In genomic region chr5:173178369-173178910, GRCh38 we compare ENCODE assay signal across 24 cellular contexts. TPM values are rescaled to one million over a fixed set of nuclear protein-coding genes. Genes with fewer than 3 reads are reported as not detected.
A peak's percentile ranks its signal among the peaks of the same experiment; 100 is the strongest.
DNase-seq lines count a peak whose midpoint lies in the region; ATAC-seq, FAIRE-seq and TF ChIP-seq lines count a peak whose summit lies in the region.
"Had no signal": no experiment of that assay in that cellular context is flagged by ENCODE, and none has a peak within 500 bp of the region (broad histone marks: within the 10 kb centered on the region; RNA-seq: fewer than 3 reads in every experiment).

No MANE protein-coding gene starts in this region.

- WGBS in HepG2 (ENCODE audit: low lambda C conversion rate), result 54% methylated on average over 12 of the region's 12 CpGs
- WGBS in right lobe of liver (ENCODE audit: insufficient coverage, low coverage, low lambda C conversion rate, missing lambda C conversion rate), result 82% methylated on average over 9 of the region's 12 CpGs
- 36 to 62% (median 46%) methylated on average over 12 of the region's 12 CpGs for WGBS in small intestine, 3 donors
- 85 to 88% (median 87%) methylated on average over 12 of the region's 12 CpGs for WGBS in adrenal gland, 4 donors

- H3K79me2 ChIP-seq in HepG2 (ENCODE audit: insufficient read depth, low read length), result no peaks in the 10 kb centered on the region

- no peak overlapping the region for H3K4me2 ChIP-seq in HepG2 (ENCODE audit: low read depth, low read length)

- POLR2A ChIA-PET in HepG2 (lab: Yijun Ruan, JAX), result no interaction called here

- TF ChIP-seq POLR2A in HepG2 (IDR thresholded peaks at IDR 0.05; ENCODE audit: insufficient read depth in 1 of 2, low read depth in 2 of 2, low read length in 2 of 2) (no peak), right lobe of liver (IDR thresholded peaks at IDR 0.05) (no peak), adrenal gland (IDR thresholded peaks at IDR 0.05) (no peak)

- in situ Hi-C loops in HepG2 (cut with HindIII; ENCODE audit: extremely low pct_ligation_motif_present, low pct_unique_long_range_greater_than_20kb), result no loop called here

- H3K27me3 ChIP-seq in HepG2 (ENCODE audit: control insufficient read depth in 1 of 2, insufficient read depth in 2 of 2, low read length in 2 of 2) (peaks cover 2 to 38% of the 10 kb centered on the region in 2 experiments), right lobe of liver (no peaks in the 10 kb centered on the region), small intestine (ENCODE audit: control insufficient read depth in 2 of 2, insufficient read depth in 2 of 2, low read length in 2 of 2) (no peaks in the 10 kb centered on the region), upper lobe of right lung (peaks cover 5% of the 10 kb centered on the region), adrenal gland (no peaks in the 10 kb centered on the region)
- H3K27me3 ChIP-seq: left lung had no signal

- H2AFZ ChIP-seq in HepG2 (ENCODE audit: low read length), result no peak overlapping the region

- H3K4me1 ChIP-seq in HepG2 (ENCODE audit: insufficient read depth, low read length) (0 out of 2 replicates have a peak, but pooled peaks cover 7% of the 10 kb centered on the region), right lobe of liver (no peaks in the 10 kb centered on the region), small intestine (ENCODE audit: control insufficient read depth in 2 of 2, insufficient read depth in 1 of 2, low read depth in 1 of 2, low read length in 1 of 2) (no peaks in the 10 kb centered on the region), upper lobe of right lung (no peaks in the 10 kb centered on the region), adrenal gland (replicated peaks in 1 of 2) (no peaks in the 10 kb centered on the region)
- H3K4me1 ChIP-seq: esophagus muscularis mucosa, left lung had no signal

- H3K27ac ChIP-seq in HepG2 (ENCODE audit: extremely low read length, insufficient read depth, low read length) (no peak overlapping the region), right lobe of liver (no peak overlapping the region), small intestine (ENCODE audit: low read depth in 1 of 2, low read length in 1 of 2) (no peak overlapping the region), upper lobe of right lung (no peak overlapping the region), adrenal gland (no peak overlapping the region)
- H3K27ac ChIP-seq: esophagus muscularis mucosa, left lung had no signal

- H3K9ac ChIP-seq in HepG2 (ENCODE audit: insufficient read depth, low read depth, low read length), result no peak overlapping the region

- no TSS peak for BruUV-seq in HepG2 (replicated peaks; lab: Mats Ljungman, UMichigan)

- CTCF ChIA-PET in HepG2 (lab: Yijun Ruan, JAX; ENCODE audit: low intra/inter-chr PET ratio, low total read pairs), result no interaction called here

- H3K9me3 ChIP-seq in HepG2 (ENCODE audit: low read length) (no peaks in the 10 kb centered on the region), right lobe of liver (no peaks in the 10 kb centered on the region), small intestine (ENCODE audit: control insufficient read depth, low read depth) (no peaks in the 10 kb centered on the region), upper lobe of right lung (no peaks in the 10 kb centered on the region), adrenal gland (replicated peaks in 1 of 3) (no peaks in the 10 kb centered on the region)

- ATAC-seq in HepG2, result no peak
- no peak for ATAC-seq in right lobe of liver
- no peak for ATAC-seq in upper lobe of right lung
- ATAC-seq: activated CD8-positive, alpha-beta T cell treated with anti-CD3 and anti-CD28 coated beads, Interleukin-2, amount 10 ng/mL, durations not matched to agents 7 days and 5 days; effector memory CD8-positive, alpha-beta T cell; left lung; stimulated activated naive CD8-positive, alpha-beta T cell treated with anti-CD3 and anti-CD28 coated beads, Interleukin-15, Interleukin-2, amounts not matched to agents 100 U/mL and 50 U/mL, for 24 hours had no signal

- TF ChIP-seq EP300 in HepG2 (IDR thresholded peaks at IDR 0.05; ENCODE audit: low read depth in 2 of 2, low read length in 2 of 2), result no peak
- TF ChIP-seq EP300 in HepG2 (CRISPR knock-in tag; IDR thresholded peaks at IDR 0.05; ENCODE audit: borderline replicate concordance), result no peak

- H4K20me1 ChIP-seq in HepG2 (ENCODE audit: insufficient read depth, low read length), result no peaks in the 10 kb centered on the region

- no peak for FAIRE-seq in HepG2 (lab: Jason Lieb, UNC)
- no peak for FAIRE-seq in small intestine (lab: Jason Lieb, UNC)
- FAIRE-seq: HTR-8/SVneo had no signal

- H3K4me3 ChIP-seq in HepG2 (replicated peaks in 1 of 3; ENCODE audit: insufficient read depth in 1 of 3, low read depth in 2 of 3, low read length in 3 of 3) (no peak overlapping the region; a peak in 1 of 6 replicates), right lobe of liver (no peak overlapping the region), small intestine (ENCODE audit: low read depth in 1 of 2, low read length in 2 of 2) (no peak overlapping the region), upper lobe of right lung (no peak overlapping the region), adrenal gland (no peak overlapping the region)
- H3K4me3 ChIP-seq: esophagus muscularis mucosa, left lung had no signal

- intact Hi-C loops in HepG2 (cut with micrococcal nuclease; ENCODE audit: unreplicated experiment) (no loop called here), right lobe of liver (cut with DNase I) (no loop called here), upper lobe of right lung (cut with DNase I) (no loop called here), adrenal gland (cut with DNase I) (no loop called here)

- H3K36me3 ChIP-seq in HepG2 (replicated peaks in 1 of 2; ENCODE audit: control insufficient read depth in 1 of 2, insufficient read depth in 2 of 2, low read length in 2 of 2), result no peaks in the 10 kb centered on the region
- no peaks in the 10 kb centered on the region for H3K36me3 ChIP-seq in right lobe of liver
- H3K36me3 ChIP-seq in small intestine (ENCODE audit: control insufficient read depth in 2 of 2, insufficient read depth in 2 of 2, low read length in 2 of 2), result no peaks in the 10 kb centered on the region
- no peaks in the 10 kb centered on the region for H3K36me3 ChIP-seq in upper lobe of right lung
- no peaks in the 10 kb centered on the region for H3K36me3 ChIP-seq in adrenal gland (replicated peaks in 1 of 2)
- H3K36me3 ChIP-seq: esophagus muscularis mucosa, left lung had no signal

- no peak for TF ChIP-seq CTCF in HepG2 (CRISPR knock-in tag; IDR thresholded peaks at IDR 0.05)
- TF ChIP-seq CTCF in right lobe of liver (IDR thresholded peaks at IDR 0.05), result no peak
- TF ChIP-seq CTCF in upper lobe of right lung (IDR thresholded peaks at IDR 0.05), result no peak
- no peak for TF ChIP-seq CTCF in adrenal gland (IDR thresholded peaks at IDR 0.05)

- DNase-seq in HepG2 (ENCODE audit: low spot score), result no peak
- no peak for DNase-seq in right lobe of liver
- DNase-seq in NCI-H146 (lab: John Stamatoyannopoulos, UW), result peak; percentile 71
- DNase-seq in RPMI8226, result peak; percentile 24
- DNase-seq in small intestine, result peak; percentile 6
- no peak for DNase-seq in upper lobe of right lung
- no peak for DNase-seq in adrenal gland
- DNase-seq: activated CD8-positive, alpha-beta T cell treated with anti-CD3 and anti-CD28 coated beads, Interleukin-2, amount 10 ng/mL, durations not matched to agents 7 days and 5 days; activated naive CD4-positive, alpha-beta T cell; activated T-cell treated with anti-CD3 and anti-CD28 coated beads for 4 hours; amniotic stem cell; effector memory CD8-positive, alpha-beta T cell; foreskin melanocyte; H7; left lung; mesendoderm; MV-4-11; NCI-H187; NCI-H446; stimulated activated naive CD8-positive, alpha-beta T cell treated with anti-CD3 and anti-CD28 coated beads, Interleukin-15, Interleukin-2, amounts not matched to agents 100 U/mL and 50 U/mL, for 24 hours had no signal

- no peak for TF ChIP-seq RAD21 in HepG2 (CRISPR knock-in tag; IDR thresholded peaks at IDR 0.05)

RNA-seq across cellular contexts. Expression of gene BNIP1, which starts 34.1 kb away (rescaled TPM):
- total RNA-seq in HepG2 (2016; rRNA removed; fragmentation: Illumina TruSeq; extraction: Trizol) (16.9 and 20.6 TPM in 2 replicates), right lobe of liver (1 to 10 TPM; 4.4 to 8.6 (median 4.8) TPM), upper lobe of right lung (9.1 TPM), adrenal gland (10 to 100 TPM in 6 of 8 donors, 1 to 10 TPM in 2; 5.9 to 28.8 (median 14.0) TPM)
- 14.5 and 15.0 TPM in 2 replicates for total RNA-seq in HepG2 (2016; cell fraction: cytosol; rRNA removed; fragmentation: Illumina TruSeq; extraction: Trizol; ENCODE audit: low read depth)
- 16.1 and 18.2 TPM in 2 replicates for total RNA-seq in HepG2 (2016; cell fraction: insoluble cytoplasmic fraction; rRNA removed; fragmentation: Illumina TruSeq; extraction: Trizol)
- total RNA-seq in HepG2 (2016; cell fraction: membrane; rRNA removed; fragmentation: Illumina TruSeq; extraction: Trizol), result 13.7 and 13.8 TPM in 2 replicates
- 7.5 and 9.4 TPM in 2 replicates for total RNA-seq in HepG2 (2016; cell fraction: nucleus; rRNA removed; fragmentation: Illumina TruSeq; extraction: Trizol)
- polyA plus RNA-seq in HepG2 (2011; rRNA removed) (10.0 and 13.2 TPM in 2 replicates), small intestine (10 to 100 TPM; 14.5 to 16.8 (median 15.4) TPM), adrenal gland (10 to 100 TPM; 13.1 to 26.9 (median 16.0) TPM)
- polyA plus RNA-seq in HepG2 (2011; cell fraction: cytosol; rRNA removed), result 10.5 and 11.6 TPM in 2 replicates
- 6.0 and 6.5 TPM in 2 replicates for polyA plus RNA-seq in HepG2 (2011; cell fraction: nucleus; rRNA removed)
- 7.3 and 9.3 TPM in 2 replicates for polyA plus RNA-seq in HepG2 (2012)
- polyA plus RNA-seq in HepG2 (2016; cell fraction: cytosol; fragmentation: Illumina TruSeq; extraction: Trizol; ENCODE audit: low read depth), result 6.4 and 6.5 TPM in 2 replicates
- 14.9 and 16.5 TPM in 2 replicates for polyA plus RNA-seq in HepG2 (2016; cell fraction: insoluble cytoplasmic fraction; fragmentation: Illumina TruSeq; extraction: Trizol; ENCODE audit: low read depth)
- 5.7 and 6.4 TPM in 2 replicates for polyA plus RNA-seq in HepG2 (2016; cell fraction: membrane; fragmentation: Illumina TruSeq; extraction: Trizol; ENCODE audit: low read depth)
- 11.7 and 13.0 TPM in 2 replicates for polyA plus RNA-seq in HepG2 (2016; cell fraction: nucleus; fragmentation: Illumina TruSeq; extraction: Trizol; ENCODE audit: insufficient read depth, low read depth)
- 10.3 and 12.7 TPM in 2 replicates for polyA minus RNA-seq in HepG2 (2011; rRNA and poly(A)+ RNA removed; ENCODE audit: low replicate concordance)
- polyA minus RNA-seq in HepG2 (2011; cell fraction: cytosol; rRNA and poly(A)+ RNA removed), result 3.4 and 4.9 TPM in 2 replicates
- 4.8 and 5.7 TPM in 2 replicates for polyA minus RNA-seq in HepG2 (2011; cell fraction: nucleus; rRNA and poly(A)+ RNA removed)

RNA-seq across cellular contexts. Expression of gene NKX2-5, which starts 56.6 kb away (rescaled TPM):
- total RNA-seq in HepG2 (2016; rRNA removed; fragmentation: Illumina TruSeq; extraction: Trizol) (0.49 and 0.93 TPM in 2 replicates), right lobe of liver (not detected), upper lobe of right lung (not detected), adrenal gland (not detected)
- total RNA-seq in HepG2 (2016; cell fraction: cytosol; rRNA removed; fragmentation: Illumina TruSeq; extraction: Trizol; ENCODE audit: low read depth), result 0.44 and 1.3 TPM in 2 replicates
- 0.21 and 0.84 TPM in 2 replicates for total RNA-seq in HepG2 (2016; cell fraction: insoluble cytoplasmic fraction; rRNA removed; fragmentation: Illumina TruSeq; extraction: Trizol)
- total RNA-seq in HepG2 (2016; cell fraction: membrane; rRNA removed; fragmentation: Illumina TruSeq; extraction: Trizol), result 1.3 and 1.5 TPM in 2 replicates
- total RNA-seq in HepG2 (2016; cell fraction: nucleus; rRNA removed; fragmentation: Illumina TruSeq; extraction: Trizol), result 0.56 and 0.59 TPM in 2 replicates
- polyA plus RNA-seq in HepG2 (2011; rRNA removed) (0.53 and 0.59 TPM in 2 replicates), small intestine (1 to 10 TPM in 1 of 3 donors, under 1 TPM in 1, not detected in 1; 0.03 to 3.5 TPM), adrenal gland (under 1 TPM in 2 of 3 donors, not detected in 1; 0.07 to 0.48 TPM)
- polyA plus RNA-seq in HepG2 (2011; cell fraction: cytosol; rRNA removed), result 0.51 and 1.1 TPM in 2 replicates
- 0.71 and 1.1 TPM in 2 replicates for polyA plus RNA-seq in HepG2 (2011; cell fraction: nucleus; rRNA removed)
- 0.76 and 2.3 TPM in 2 replicates for polyA plus RNA-seq in HepG2 (2012)
- polyA plus RNA-seq in HepG2 (2016; cell fraction: cytosol; fragmentation: Illumina TruSeq; extraction: Trizol; ENCODE audit: low read depth), result 1.3 TPM in 2 replicates
- polyA plus RNA-seq in HepG2 (2016; cell fraction: insoluble cytoplasmic fraction; fragmentation: Illumina TruSeq; extraction: Trizol; ENCODE audit: low read depth), result 0.97 and 1.0 TPM in 2 replicates
- 1.5 and 1.9 TPM in 2 replicates for polyA plus RNA-seq in HepG2 (2016; cell fraction: membrane; fragmentation: Illumina TruSeq; extraction: Trizol; ENCODE audit: low read depth)
- 0.95 and 1.3 TPM in 2 replicates for polyA plus RNA-seq in HepG2 (2016; cell fraction: nucleus; fragmentation: Illumina TruSeq; extraction: Trizol; ENCODE audit: insufficient read depth, low read depth)
- 0.32 TPM in 1 of 2 replicates, not detected in the other for polyA minus RNA-seq in HepG2 (2011; rRNA and poly(A)+ RNA removed; ENCODE audit: low replicate concordance)
- polyA minus RNA-seq in HepG2 (2011; cell fraction: cytosol; rRNA and poly(A)+ RNA removed), result 0.35 TPM in 1 of 2 replicates, not detected in the other
- polyA minus RNA-seq in HepG2 (2011; cell fraction: nucleus; rRNA and poly(A)+ RNA removed), result not detected in 2 replicates
- total RNA-seq: activated CD8-positive, alpha-beta T cell treated with anti-CD3 and anti-CD28 coated beads, Interleukin-2, amount 10 ng/mL, durations not matched to agents 7 days and 5 days; CD4-positive, CD25-positive, alpha-beta regulatory T cell; esophagus muscularis mucosa; left lung; SK-MEL-5 had no signal
- polyA plus RNA-seq: CD4-positive, CD25-positive, alpha-beta regulatory T cell had no signal

Comparison
In these comparisons a context has a peak if more than half of its experiments do, and no peak if none do; other contexts are left out.
1. DNase-seq: peak in NCI-H146 (single experiment), RPMI8226 (single experiment) and small intestine (single experiment); none in HepG2 (single experiment), right lobe of liver (0 of 3), upper lobe of right lung (single experiment) and adrenal gland (0 of 7).